1 cellular context compared by ENCODE assay signal in the genomic region with DNA sequence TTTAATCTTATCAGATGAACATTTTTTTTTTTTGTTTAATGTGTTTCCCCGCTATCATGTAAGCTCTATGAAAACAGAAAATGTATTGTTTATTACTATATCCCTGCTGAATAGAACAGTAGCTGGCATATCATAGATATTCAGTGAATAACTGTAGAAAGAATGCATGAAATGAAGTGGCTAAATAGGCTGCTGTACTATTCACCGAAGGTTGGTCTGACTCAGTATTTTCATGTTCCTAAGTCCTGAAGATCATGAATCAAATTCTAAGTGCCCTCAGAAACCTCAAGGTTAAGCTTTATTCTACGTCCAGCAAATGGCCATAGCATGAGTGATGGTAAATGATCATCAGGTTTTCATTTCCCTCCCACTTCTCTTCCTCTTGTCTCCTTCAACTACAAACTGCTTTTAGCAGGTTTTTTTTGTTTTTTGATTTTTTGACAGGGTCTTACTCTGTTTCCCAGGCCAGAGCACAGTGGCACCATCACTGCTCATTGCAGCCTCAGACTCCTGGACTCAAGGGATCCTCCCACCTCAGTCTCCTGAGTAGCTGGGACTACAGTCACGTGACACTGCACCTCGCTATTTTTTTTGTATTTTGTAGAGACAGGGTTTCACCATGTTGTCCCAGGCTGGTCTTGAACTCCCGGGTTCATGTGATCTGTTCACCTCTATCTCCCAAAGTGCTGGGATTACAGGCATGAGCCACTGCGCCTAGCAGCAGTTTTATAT.
A peak's percentile ranks its signal among the peaks of the same experiment; 100 is the strongest.
TF ChIP-seq lines count a peak whose summit lies in the region.

No MANE protein-coding gene starts in this region.

TF ChIP-seq in HepG2, 621 proteins besides CTCF, POLR2A, EP300 and RAD21 (continued from another document):
- TF ChIP-seq, protein P1, sequence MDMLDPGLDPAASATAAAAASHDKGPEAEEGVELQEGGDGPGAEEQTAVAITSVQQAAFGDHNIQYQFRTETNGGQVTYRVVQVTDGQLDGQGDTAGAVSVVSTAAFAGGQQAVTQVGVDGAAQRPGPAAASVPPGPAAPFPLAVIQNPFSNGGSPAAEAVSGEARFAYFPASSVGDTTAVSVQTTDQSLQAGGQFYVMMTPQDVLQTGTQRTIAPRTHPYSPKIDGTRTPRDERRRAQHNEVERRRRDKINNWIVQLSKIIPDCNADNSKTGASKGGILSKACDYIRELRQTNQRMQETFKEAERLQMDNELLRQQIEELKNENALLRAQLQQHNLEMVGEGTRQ (IDR thresholded peaks at IDR 0.05; ENCODE audit: low read depth, low read length): peak; percentile 26; the same call in 1 of the 2 replicates
- TF ChIP-seq, protein P1 (CRISPR knock-in tag; IDR thresholded peaks at IDR 0.05; ENCODE audit: borderline replicate concordance): no peak
